ENCODE assay signal across 18 cellular contexts in genomic region chr16:6977291-6977690, GRCh38.
"Had no signal": no experiment of that assay in that cellular context is flagged by ENCODE, and none has a peak within 500 bp of the region (broad histone marks: within the 10 kb centered on the region; RNA-seq: fewer than 3 reads in every experiment).

No MANE protein-coding gene starts in this region.

- H3K4me3 Mint-ChIP-seq: dendritic cell treated with granulocyte-macrophage colony-stimulating factor and Interleukin-4, amounts not matched to agents 40 ng/mL and 50 ng/mL, for 4 days; effector memory CD8-positive, alpha-beta T cell; natural killer cell treated with Interleukin-12 subunit alpha and Interleukin-12 subunit beta and Interleukin-15 and Interleukin-18, amount 100 ng/mL, for 72 hours; stimulated activated naive B cell treated with anti-CD40 and anti-IgM and Interleukin-4, amounts not matched to agents 10 μg/mL and 1 μg/mL and 100 μg/mL, for 72 hours had no signal

- H3K4me1 ChIP-seq: esophagus squamous epithelium, gastroesophageal sphincter, pancreas, sigmoid colon, upper lobe of left lung, vagina had no signal

- H3K4me1 Mint-ChIP-seq: stimulated activated naive B cell treated with anti-CD40 and anti-IgM and Interleukin-4, amounts not matched to agents 10 μg/mL and 1 μg/mL and 100 μg/mL, for 72 hours had no signal

- H3K27ac ChIP-seq: esophagus squamous epithelium, gastroesophageal sphincter, pancreas, sigmoid colon, skin epidermis, upper lobe of left lung, vagina had no signal

- DNase-seq: cerebellar nuclear complex; effector memory CD8-positive, alpha-beta T cell; esophagus squamous epithelium; foreskin fibroblast; glutamatergic neuron; kidney glomerular epithelial cell; occipital lobe; pancreas; sigmoid colon; stimulated activated CD4-positive, alpha-beta T cell treated with anti-CD3 and anti-CD28 coated beads, Interleukin-2, amount 100 ng/mL, for 24 hours; stimulated activated CD4-positive, alpha-beta T cell treated with anti-CD3 and anti-CD28 coated beads, Interleukin-4, amount 100 ng/mL, for 4 hours; stimulated activated naive B cell treated with anti-CD40 and anti-IgM and Interleukin-4, amounts not matched to agents 10 μg/mL and 1 μg/mL and 100 μg/mL, for 72 hours; upper lobe of left lung had no signal

- H3K36me3 Mint-ChIP-seq: natural killer cell treated with Interleukin-12 subunit alpha and Interleukin-12 subunit beta and Interleukin-15 and Interleukin-18, amount 100 ng/mL, for 72 hours; stimulated activated naive B cell treated with anti-CD40 and anti-IgM and Interleukin-4, amounts not matched to agents 10 μg/mL and 1 μg/mL and 100 μg/mL, for 72 hours had no signal

- H3K9me3 Mint-ChIP-seq: dendritic cell treated with granulocyte-macrophage colony-stimulating factor and Interleukin-4, amounts not matched to agents 40 ng/mL and 50 ng/mL, for 4 days had no signal

- H3K27ac Mint-ChIP-seq: dendritic cell treated with granulocyte-macrophage colony-stimulating factor and Interleukin-4, amounts not matched to agents 40 ng/mL and 50 ng/mL, for 4 days; effector memory CD8-positive, alpha-beta T cell; natural killer cell treated with Interleukin-12 subunit alpha and Interleukin-12 subunit beta and Interleukin-15 and Interleukin-18, amount 100 ng/mL, for 72 hours; stimulated activated naive B cell treated with anti-CD40 and anti-IgM and Interleukin-4, amounts not matched to agents 10 μg/mL and 1 μg/mL and 100 μg/mL, for 72 hours had no signal

- H3K9me3 ChIP-seq: esophagus squamous epithelium, gastroesophageal sphincter, pancreas, sigmoid colon, upper lobe of left lung, vagina had no signal

- H3K27me3 Mint-ChIP-seq: dendritic cell treated with granulocyte-macrophage colony-stimulating factor and Interleukin-4, amounts not matched to agents 40 ng/mL and 50 ng/mL, for 4 days; effector memory CD8-positive, alpha-beta T cell; natural killer cell treated with Interleukin-12 subunit alpha and Interleukin-12 subunit beta and Interleukin-15 and Interleukin-18, amount 100 ng/mL, for 72 hours; stimulated activated naive B cell treated with anti-CD40 and anti-IgM and Interleukin-4, amounts not matched to agents 10 μg/mL and 1 μg/mL and 100 μg/mL, for 72 hours had no signal

- H3K27me3 ChIP-seq: esophagus squamous epithelium, sigmoid colon, upper lobe of left lung, vagina had no signal

- H3K4me3 ChIP-seq: esophagus squamous epithelium, gastroesophageal sphincter, pancreas, sigmoid colon, skin epidermis, upper lobe of left lung, vagina had no signal

- H3K36me3 ChIP-seq: esophagus squamous epithelium, gastroesophageal sphincter, pancreas, sigmoid colon, upper lobe of left lung, vagina had no signal
